ENCODE assay signal across 15 cellular contexts in genomic region chr13:107743983-107744382, GRCh38.
DNase-seq lines count a peak whose midpoint lies in the region; TF ChIP-seq lines count a peak whose summit lies in the region.
"Had no signal": no experiment of that assay in that cellular context is flagged by ENCODE, and none has a peak within 500 bp of the region (broad histone marks: within the 10 kb centered on the region; RNA-seq: fewer than 3 reads in every experiment).

No MANE protein-coding gene starts in this region.

- H3K79me1 ChIP-seq in mesendoderm (ENCODE audit: low read length): peaks cover 7% of the 10 kb centered on the region

- peak; percentile 59 for DNase-seq in AG09309 (ENCODE audit: low read depth)
- peak; percentile 42 for DNase-seq in SK-N-DZ (ENCODE audit: low spot score)
- no peak for DNase-seq in dorsolateral prefrontal cortex
- peak; percentile 34 for DNase-seq in mesendoderm
- no peak for DNase-seq in stimulated activated CD4-positive, alpha-beta T cell treated with anti-CD3 and anti-CD28 coated beads, Interleukin-4, amount 100 ng/mL, for 1 hour
- DNase-seq in DMS 273 treated with DMSO at 0.1 percent for 48 hours (lab: John Stamatoyannopoulos, UW): no peak
- no peak for DNase-seq in C1 segment of cervical spinal cord (lab: John Stamatoyannopoulos, UW)
- no peak for DNase-seq in MM.1S
- DNase-seq: activated CD8-positive, alpha-beta memory T cell treated with anti-CD3 and anti-CD28 coated beads, Interleukin-2, amount 50 U/mL, for 48 hours; activated naive CD4-positive, alpha-beta T cell treated with Interleukin-2 at 50 U/mL for 16 hours; effector CD4-positive, alpha-beta T cell; left ventricle myocardium superior; NCI-H1417 treated with DMSO at 0.1 percent for 48 hours; stimulated activated CD4-positive, alpha-beta T cell treated with anti-CD3 and anti-CD28 coated beads, Interleukin-12 subunit alpha, Interleukin-12 subunit beta, amount 100 ng/mL, for 4 hours had no signal

- H3F3A ChIP-seq in MM.1S (ENCODE audit: insufficient read depth, low read length): no peaks in the 10 kb centered on the region

- no peak overlapping the region for H3K4me3 ChIP-seq in AG09309 (ENCODE audit: control insufficient read depth, low read depth, low read length)
- no peak overlapping the region for H3K4me3 ChIP-seq in dorsolateral prefrontal cortex
- no peak overlapping the region for H3K4me3 ChIP-seq in mesendoderm (ENCODE audit: low read length)
- H3K4me3 ChIP-seq in MM.1S (ENCODE audit: low read length): no peak overlapping the region
- H3K4me3 ChIP-seq: BLaER1 treated with 17β-estradiol and CSF1 and Interleukin-3, amounts not matched to agents 10 nM and 100 nM had no signal

- H3K79me2 ChIP-seq in mesendoderm (ENCODE audit: control insufficient read depth, insufficient read depth, low read length) (no peaks in the 10 kb centered on the region), MM.1S (ENCODE audit: low read length) (no peaks in the 10 kb centered on the region)

- no peak overlapping the region for H2BK120ac ChIP-seq in mesendoderm (ENCODE audit: low read depth, low read length)

- H3K4ac ChIP-seq in mesendoderm (ENCODE audit: low read depth, low read length): no peak overlapping the region

- H3K9ac ChIP-seq in mesendoderm (ENCODE audit: low read length) (no peak overlapping the region), MM.1S (ENCODE audit: low read length) (no peak overlapping the region)
- H3K9ac ChIP-seq: BLaER1 treated with 17β-estradiol and CSF1 and Interleukin-3, amounts not matched to agents 10 nM and 100 nM had no signal

- H3K56ac ChIP-seq in mesendoderm (ENCODE audit: low read length): no peak overlapping the region

- H3K23ac ChIP-seq in mesendoderm (ENCODE audit: low read length): no peak overlapping the region

- H2AFZ ChIP-seq in MM.1S (ENCODE audit: low read length): no peak overlapping the region

- H2BK15ac ChIP-seq in mesendoderm (replicated peaks; ENCODE audit: low read depth): no peak overlapping the region

- H3K9me3 ChIP-seq in MM.1S (replicated peaks; ENCODE audit: insufficient read depth, low read length): no peaks in the 10 kb centered on the region
- H3K9me3 ChIP-seq: BLaER1 treated with 17β-estradiol and CSF1 and Interleukin-3, amounts not matched to agents 10 nM and 100 nM had no signal

- no peak overlapping the region for H4K8ac ChIP-seq in mesendoderm (ENCODE audit: low read depth, low read length)

- no peak for TF ChIP-seq CTCF in AG09309 (IDR thresholded peaks at IDR 0.05; ENCODE audit: control insufficient read depth, insufficient read depth, low read depth, low read length, missing control alignments)
- TF ChIP-seq CTCF in dorsolateral prefrontal cortex (IDR thresholded peaks at IDR 0.05 in 54 of 56, conservative IDR thresholded peaks at IDR 0.05 in 2 of 56; ENCODE audit: low read depth in 1 of 56, partially characterized antibody in 56 of 56): no peak
- no peak for TF ChIP-seq CTCF in MM.1S (IDR thresholded peaks at IDR 0.05; ENCODE audit: low read length)

- no peaks in the 10 kb centered on the region for H3K27me3 ChIP-seq in dorsolateral prefrontal cortex
- H3K27me3 ChIP-seq in mesendoderm (ENCODE audit: insufficient read depth, low read length, poor library complexity): no peaks in the 10 kb centered on the region
- no peaks in the 10 kb centered on the region for H3K27me3 ChIP-seq in MM.1S (replicated peaks; ENCODE audit: insufficient read depth, low read length)
- H3K27me3 ChIP-seq: BLaER1 treated with 17β-estradiol and CSF1 and Interleukin-3, amounts not matched to agents 10 nM and 100 nM had no signal

- WGBS in mesendoderm (ENCODE audit: extremely low coverage, insufficient coverage, low lambda C conversion rate): no CpG with 5 or more reads among the region's 3 CpGs

- no peak overlapping the region for H2BK5ac ChIP-seq in mesendoderm (ENCODE audit: low read length)

- H3K4me1 ChIP-seq in mesendoderm (ENCODE audit: control insufficient read depth, low read depth, low read length): peaks cover 8% of the 10 kb centered on the region
- no peaks in the 10 kb centered on the region for H3K4me1 ChIP-seq in MM.1S (ENCODE audit: low read length)
- H3K4me1 ChIP-seq: BLaER1 treated with 17β-estradiol and CSF1 and Interleukin-3, amounts not matched to agents 10 nM and 100 nM had no signal

- H4K5ac ChIP-seq in mesendoderm (ENCODE audit: low read length): no peak overlapping the region

- H3K9me2 ChIP-seq in MM.1S (replicated peaks; ENCODE audit: insufficient read depth, low read length): no peaks in the 10 kb centered on the region

- H3K36me3 ChIP-seq in mesendoderm (ENCODE audit: control insufficient read depth, insufficient read depth, low read length): no peaks in the 10 kb centered on the region
- no peaks in the 10 kb centered on the region for H3K36me3 ChIP-seq in MM.1S (replicated peaks; ENCODE audit: insufficient read depth, low read length)
- H3K36me3 ChIP-seq: BLaER1 treated with 17β-estradiol and CSF1 and Interleukin-3, amounts not matched to agents 10 nM and 100 nM had no signal

- H3K18ac ChIP-seq in mesendoderm (ENCODE audit: low read length): no peak overlapping the region

- intact Hi-C loops in dorsolateral prefrontal cortex (cut with DNase I): no loop called here

- H2AK5ac ChIP-seq in mesendoderm (ENCODE audit: low read length): no peak overlapping the region

- H4K20me1 ChIP-seq in MM.1S (ENCODE audit: insufficient read depth, low read length): no peaks in the 10 kb centered on the region
- H4K20me1 ChIP-seq: BLaER1 treated with 17β-estradiol and CSF1 and Interleukin-3, amounts not matched to agents 10 nM and 100 nM had no signal

- H3K4me2 ChIP-seq in mesendoderm (ENCODE audit: low read length): no peak overlapping the region
- H3K4me2 ChIP-seq in MM.1S (ENCODE audit: low read depth, low read length): no peak overlapping the region
- H3K4me2 ChIP-seq: BLaER1 treated with 17β-estradiol and CSF1 and Interleukin-3, amounts not matched to agents 10 nM and 100 nM had no signal

- H3K27ac ChIP-seq in dorsolateral prefrontal cortex (peak overlapping the region in 46 of 59 donors; percentile 1 to 88 (median 55)), mesendoderm (ENCODE audit: low read depth, low read length) (no peak overlapping the region), MM.1S (ENCODE audit: low read length) (no peak overlapping the region)
- H3K27ac ChIP-seq: BLaER1 treated with 17β-estradiol and CSF1 and Interleukin-3, amounts not matched to agents 10 nM and 100 nM had no signal

Comparison
In these comparisons a context has a peak if more than half of its experiments do, and no peak if none do; other contexts are left out.
1. DNase-seq: peak in AG09309 (single experiment), SK-N-DZ (single experiment) and mesendoderm (single experiment); none in dorsolateral prefrontal cortex (0 of 10), stimulated activated CD4-positive, alpha-beta T cell treated with anti-CD3 and anti-CD28 coated beads, Interleukin-4, amount 100 ng/mL, for 1 hour (single experiment), DMS 273 treated with DMSO at 0.1 percent for 48 hours (single experiment), C1 segment of cervical spinal cord (0 of 14) and MM.1S (single experiment).
2. H3K27ac ChIP-seq: peak in dorsolateral prefrontal cortex (46 of 59); none in mesendoderm (single experiment) and MM.1S (single experiment).